In the genomic region with DNA sequence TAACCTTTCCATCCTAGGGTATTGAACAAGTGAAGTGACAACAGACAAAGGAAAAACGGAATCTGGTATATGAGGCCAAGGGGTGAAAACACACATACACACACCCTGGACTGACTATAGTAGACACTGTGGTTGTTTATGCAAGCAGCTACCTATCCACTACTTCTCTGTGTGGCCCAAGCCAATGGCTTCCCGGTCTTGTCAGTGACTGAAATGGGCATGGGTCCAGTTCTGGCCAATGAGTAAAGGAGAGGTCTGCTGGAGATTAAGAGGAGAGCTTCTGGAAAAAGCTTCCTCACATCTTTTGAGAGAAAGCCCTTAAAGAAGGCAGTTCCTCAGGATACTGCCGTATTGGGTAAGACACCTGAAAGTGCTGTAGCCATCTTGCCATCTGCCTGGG, we compare ENCODE assay signal across 3 cellular contexts.
TF ChIP-seq lines count a peak whose summit lies in the region.

No MANE protein-coding gene starts in this region.

TF ChIP-seq in SK-N-SH, 30 proteins besides CTCF, POLR2A, EP300 and RAD21:
- no peak for TF ChIP-seq TEAD4 (IDR thresholded peaks at IDR 0.05; ENCODE audit: borderline replicate concordance, insufficient read depth)
- TF ChIP-seq, protein P1, sequence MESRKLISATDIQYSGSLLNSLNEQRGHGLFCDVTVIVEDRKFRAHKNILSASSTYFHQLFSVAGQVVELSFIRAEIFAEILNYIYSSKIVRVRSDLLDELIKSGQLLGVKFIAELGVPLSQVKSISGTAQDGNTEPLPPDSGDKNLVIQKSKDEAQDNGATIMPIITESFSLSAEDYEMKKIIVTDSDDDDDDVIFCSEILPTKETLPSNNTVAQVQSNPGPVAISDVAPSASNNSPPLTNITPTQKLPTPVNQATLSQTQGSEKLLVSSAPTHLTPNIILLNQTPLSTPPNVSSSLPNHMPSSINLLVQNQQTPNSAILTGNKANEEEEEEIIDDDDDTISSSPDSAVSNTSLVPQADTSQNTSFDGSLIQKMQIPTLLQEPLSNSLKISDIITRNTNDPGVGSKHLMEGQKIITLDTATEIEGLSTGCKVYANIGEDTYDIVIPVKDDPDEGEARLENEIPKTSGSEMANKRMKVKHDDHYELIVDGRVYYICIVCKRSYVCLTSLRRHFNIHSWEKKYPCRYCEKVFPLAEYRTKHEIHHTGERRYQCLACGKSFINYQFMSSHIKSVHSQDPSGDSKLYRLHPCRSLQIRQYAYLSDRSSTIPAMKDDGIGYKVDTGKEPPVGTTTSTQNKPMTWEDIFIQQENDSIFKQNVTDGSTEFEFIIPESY (IDR thresholded peaks at IDR 0.05; ENCODE audit: borderline replicate concordance, low read depth) = no peak
- TF ChIP-seq FOXM1 (IDR thresholded peaks at IDR 0.05; ENCODE audit: low read depth) = no peak
- no peak for TF ChIP-seq TAF1 (IDR thresholded peaks at IDR 0.05; ENCODE audit: borderline replicate concordance, low read depth, low read length)
- TF ChIP-seq MEF2A (IDR thresholded peaks at IDR 0.05; ENCODE audit: borderline replicate concordance, low read depth) = no peak
- TF ChIP-seq MXI1 (IDR thresholded peaks at IDR 0.05; ENCODE audit: low read depth, low read length) = no peak
- TF ChIP-seq NRF1 (IDR thresholded peaks at IDR 0.05; ENCODE audit: low read depth, low read length) = no peak
- TF ChIP-seq JUND (IDR thresholded peaks at IDR 0.05) = no peak
- no peak for TF ChIP-seq FOSL2 (IDR thresholded peaks at IDR 0.05; ENCODE audit: borderline replicate concordance, low read depth)
- no peak for TF ChIP-seq EZH2phosphoT487 (IDR thresholded peaks at IDR 0.05; ENCODE audit: borderline replicate concordance, low read depth)

TF ChIP-seq in SK-N-SH treated with all-trans-retinoic acid at 6 μM for 48 hours, 23 proteins besides CTCF, POLR2A, EP300 and RAD21:
- TF ChIP-seq ZFP30 (CRISPR knock-in tag; IDR thresholded peaks at IDR 0.05) (no peak), ZFP3 (CRISPR knock-in tag; IDR thresholded peaks at IDR 0.05) (no peak), ZNF70 (CRISPR knock-in tag; IDR thresholded peaks at IDR 0.05) (no peak), CSDC2 (CRISPR knock-in tag; IDR thresholded peaks at IDR 0.05) (no peak), TOX (CRISPR knock-in tag; IDR thresholded peaks at IDR 0.05; ENCODE audit: borderline replicate concordance) (no peak), ISL1 (CRISPR knock-in tag; IDR thresholded peaks at IDR 0.05) (no peak), ESRRG (CRISPR knock-in tag; IDR thresholded peaks at IDR 0.05) (no peak), BACH2 (CRISPR knock-in tag; IDR thresholded peaks at IDR 0.05; ENCODE audit: borderline replicate concordance) (no peak), ZC3H10 (CRISPR knock-in tag; IDR thresholded peaks at IDR 0.05) (no peak)
- TF ChIP-seq, protein P2, sequence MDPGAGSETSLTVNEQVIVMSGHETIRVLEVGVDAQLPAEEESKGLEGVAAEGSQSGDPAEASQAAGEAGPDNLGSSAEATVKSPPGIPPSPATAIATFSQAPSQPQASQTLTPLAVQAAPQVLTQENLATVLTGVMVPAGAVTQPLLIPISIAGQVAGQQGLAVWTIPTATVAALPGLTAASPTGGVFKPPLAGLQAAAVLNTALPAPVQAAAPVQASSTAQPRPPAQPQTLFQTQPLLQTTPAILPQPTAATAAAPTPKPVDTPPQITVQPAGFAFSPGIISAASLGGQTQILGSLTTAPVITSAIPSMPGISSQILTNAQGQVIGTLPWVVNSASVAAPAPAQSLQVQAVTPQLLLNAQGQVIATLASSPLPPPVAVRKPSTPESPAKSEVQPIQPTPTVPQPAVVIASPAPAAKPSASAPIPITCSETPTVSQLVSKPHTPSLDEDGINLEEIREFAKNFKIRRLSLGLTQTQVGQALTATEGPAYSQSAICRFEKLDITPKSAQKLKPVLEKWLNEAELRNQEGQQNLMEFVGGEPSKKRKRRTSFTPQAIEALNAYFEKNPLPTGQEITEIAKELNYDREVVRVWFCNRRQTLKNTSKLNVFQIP (CRISPR knock-in tag; IDR thresholded peaks at IDR 0.05; ENCODE audit: borderline replicate concordance, low read depth) = no peak
- TF ChIP-seq, protein P3, sequence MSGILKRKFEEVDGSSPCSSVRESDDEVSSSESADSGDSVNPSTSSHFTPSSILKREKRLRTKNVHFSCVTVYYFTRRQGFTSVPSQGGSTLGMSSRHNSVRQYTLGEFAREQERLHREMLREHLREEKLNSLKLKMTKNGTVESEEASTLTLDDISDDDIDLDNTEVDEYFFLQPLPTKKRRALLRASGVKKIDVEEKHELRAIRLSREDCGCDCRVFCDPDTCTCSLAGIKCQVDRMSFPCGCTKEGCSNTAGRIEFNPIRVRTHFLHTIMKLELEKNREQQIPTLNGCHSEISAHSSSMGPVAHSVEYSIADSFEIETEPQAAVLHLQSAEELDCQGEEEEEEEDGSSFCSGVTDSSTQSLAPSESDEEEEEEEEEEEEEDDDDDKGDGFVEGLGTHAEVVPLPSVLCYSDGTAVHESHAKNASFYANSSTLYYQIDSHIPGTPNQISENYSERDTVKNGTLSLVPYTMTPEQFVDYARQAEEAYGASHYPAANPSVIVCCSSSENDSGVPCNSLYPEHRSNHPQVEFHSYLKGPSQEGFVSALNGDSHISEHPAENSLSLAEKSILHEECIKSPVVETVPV (CRISPR knock-in tag; IDR thresholded peaks at IDR 0.05) = no peak

TF ChIP-seq in K562, 482 proteins besides CTCF, POLR2A, EP300 and RAD21:
- no peak for TF ChIP-seq TAF7 (tag; IDR thresholded peaks at IDR 0.05)
- no peak for TF ChIP-seq U2AF1 (optimal IDR thresholded peaks at IDR 0.05; ENCODE audit: low read depth, low read length)
- no peak for TF ChIP-seq ZNF696 (CRISPR knock-in tag; conservative IDR thresholded peaks at IDR 0.05)
- no peak for TF ChIP-seq FOSL1 (tag; conservative IDR thresholded peaks at IDR 0.05)
- no peak for TF ChIP-seq ZKSCAN1 (IDR thresholded peaks at IDR 0.05; ENCODE audit: low read depth, low read length)
- no peak for TF ChIP-seq ZKSCAN3 (CRISPR knock-in tag; IDR thresholded peaks at IDR 0.05)
- TF ChIP-seq TBL1XR1 (IDR thresholded peaks at IDR 0.05; ENCODE audit: low read length in 2 of 2) = no peak
- TF ChIP-seq POU5F1 (IDR thresholded peaks at IDR 0.05; ENCODE audit: borderline replicate concordance, low read depth, low read length, partially characterized antibody) = no peak
- TF ChIP-seq SMAD1 (IDR thresholded peaks at IDR 0.05; ENCODE audit: low read depth, low read length, partially characterized antibody) = no peak
- TF ChIP-seq ZBED1 (IDR thresholded peaks at IDR 0.05) = no peak
- TF ChIP-seq CHCHD3 (CRISPR knock-in tag; IDR thresholded peaks at IDR 0.05) = no peak
- TF ChIP-seq, protein P4, sequence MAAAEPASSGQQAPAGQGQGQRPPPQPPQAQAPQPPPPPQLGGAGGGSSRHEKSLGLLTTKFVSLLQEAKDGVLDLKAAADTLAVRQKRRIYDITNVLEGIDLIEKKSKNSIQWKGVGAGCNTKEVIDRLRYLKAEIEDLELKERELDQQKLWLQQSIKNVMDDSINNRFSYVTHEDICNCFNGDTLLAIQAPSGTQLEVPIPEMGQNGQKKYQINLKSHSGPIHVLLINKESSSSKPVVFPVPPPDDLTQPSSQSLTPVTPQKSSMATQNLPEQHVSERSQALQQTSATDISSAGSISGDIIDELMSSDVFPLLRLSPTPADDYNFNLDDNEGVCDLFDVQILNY (CRISPR knock-in tag; IDR thresholded peaks at IDR 0.05) = no peak
- TF ChIP-seq SP2 (IDR thresholded peaks at IDR 0.05; ENCODE audit: extremely low read depth, low read depth, low read length, poor library complexity, severe bottlenecking) = no peak
- TF ChIP-seq ZNF507 (tag; conservative IDR thresholded peaks at IDR 0.05) = no peak
- TF ChIP-seq, protein P5, sequence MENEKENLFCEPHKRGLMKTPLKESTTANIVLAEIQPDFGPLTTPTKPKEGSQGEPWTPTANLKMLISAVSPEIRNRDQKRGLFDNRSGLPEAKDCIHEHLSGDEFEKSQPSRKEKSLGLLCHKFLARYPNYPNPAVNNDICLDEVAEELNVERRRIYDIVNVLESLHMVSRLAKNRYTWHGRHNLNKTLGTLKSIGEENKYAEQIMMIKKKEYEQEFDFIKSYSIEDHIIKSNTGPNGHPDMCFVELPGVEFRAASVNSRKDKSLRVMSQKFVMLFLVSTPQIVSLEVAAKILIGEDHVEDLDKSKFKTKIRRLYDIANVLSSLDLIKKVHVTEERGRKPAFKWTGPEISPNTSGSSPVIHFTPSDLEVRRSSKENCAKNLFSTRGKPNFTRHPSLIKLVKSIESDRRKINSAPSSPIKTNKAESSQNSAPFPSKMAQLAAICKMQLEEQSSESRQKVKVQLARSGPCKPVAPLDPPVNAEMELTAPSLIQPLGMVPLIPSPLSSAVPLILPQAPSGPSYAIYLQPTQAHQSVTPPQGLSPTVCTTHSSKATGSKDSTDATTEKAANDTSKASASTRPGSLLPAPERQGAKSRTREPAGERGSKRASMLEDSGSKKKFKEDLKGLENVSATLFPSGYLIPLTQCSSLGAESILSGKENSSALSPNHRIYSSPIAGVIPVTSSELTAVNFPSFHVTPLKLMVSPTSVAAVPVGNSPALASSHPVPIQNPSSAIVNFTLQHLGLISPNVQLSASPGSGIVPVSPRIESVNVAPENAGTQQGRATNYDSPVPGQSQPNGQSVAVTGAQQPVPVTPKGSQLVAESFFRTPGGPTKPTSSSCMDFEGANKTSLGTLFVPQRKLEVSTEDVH (IDR thresholded peaks at IDR 0.05; ENCODE audit: low read depth, partially characterized antibody) = no peak
